ENCODE assay signal across 11 cellular contexts in the genomic region with DNA sequence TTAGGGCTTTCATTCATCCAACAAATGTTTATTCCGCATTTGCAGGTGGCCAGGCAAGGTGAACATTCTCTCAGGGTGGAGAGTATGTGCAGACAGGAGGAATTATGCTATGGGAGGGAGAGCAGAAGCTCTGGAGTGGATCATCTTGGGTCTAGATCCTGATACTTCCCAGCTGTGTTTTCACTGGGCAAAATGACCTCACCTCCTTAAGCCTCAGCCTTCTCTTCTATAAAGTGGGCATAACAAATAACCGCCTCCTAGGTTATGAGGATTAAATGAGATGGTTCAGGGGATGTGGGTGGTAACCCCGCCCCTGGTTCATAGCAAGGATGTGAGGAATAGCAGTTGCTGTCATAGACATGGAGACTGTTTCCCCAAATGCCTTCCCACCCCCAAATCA. TPM values are rescaled to one million over a fixed set of nuclear protein-coding genes. Genes with fewer than 3 reads are reported as not detected.
DNase-seq lines count a peak whose midpoint lies in the region; ATAC-seq and TF ChIP-seq lines count a peak whose summit lies in the region.
"Had no signal": no experiment of that assay in that cellular context is flagged by ENCODE, and none has a peak within 500 bp of the region (broad histone marks: within the 10 kb centered on the region; RNA-seq: fewer than 3 reads in every experiment).

No MANE protein-coding gene starts in this region.

- peaks cover 6 to 34% (median 23%) of the 10 kb centered on the region in 4 donors for H3K4me1 ChIP-seq in liver (ENCODE audit: control insufficient read depth in 4 of 4, insufficient read depth in 4 of 4, low read length in 3 of 4)
- H3K4me1 ChIP-seq in tibial artery: peaks cover 0 to 45% (median 21%) of the 10 kb centered on the region in 4 donors

- intact Hi-C loops in tibial artery (cut with DNase I; ENCODE audit: low total_unique reads): loop anchor here (1.0 kb wide), 1 partner anchor 120 kb away; no protein-coding TSS in a partner anchor

- TF ChIP-seq CTCF in LNCaP clone FGC (IDR thresholded peaks at IDR 0.05; ENCODE audit: control insufficient read depth, extremely low read depth, insufficient read depth) (no peak), liver (IDR thresholded peaks at IDR 0.05; ENCODE audit: low read depth, low read length, missing input control) (no peak), tibial artery (IDR thresholded peaks at IDR 0.05) (no peak)

- H3K4me3 ChIP-seq in LNCaP clone FGC (ENCODE audit: low read depth, low read length) (peak overlapping the region; percentile 53), liver (ENCODE audit: low read depth in 1 of 3, low read length in 3 of 3) (no peak overlapping the region), tibial artery (no peak overlapping the region)

- H3K27ac ChIP-seq in liver (ENCODE audit: low read depth in 1 of 2, low read length in 2 of 2) (peak overlapping the region; percentile 76 to 85), tibial artery (peak overlapping the region; percentile 66 to 84)

- H3K4me1 Mint-ChIP-seq in central memory CD8-positive, alpha-beta T cell: peaks cover 14% of the 10 kb centered on the region

- DNase-seq in LNCaP clone FGC (ENCODE audit: low read depth): no peak
- no peak for DNase-seq in central memory CD8-positive, alpha-beta T cell (ENCODE audit: low spot score in 2 of 2)
- DNase-seq in tibial artery: no peak
- DNase-seq in glomerular visceral epithelial cell (ENCODE audit: extremely low spot score): no peak
- DNase-seq: activated B cell treated with CpG ODN at 0.5 μM for 24 hours; activated gamma-delta T cell treated with Interleukin-2 at 50 U/mL for 16 hours; effector CD8-positive, alpha-beta T cell had no signal

- peak overlapping the region; percentile 34 for H3K4me3 Mint-ChIP-seq in central memory CD8-positive, alpha-beta T cell

- H3K27me3 ChIP-seq in liver (ENCODE audit: control insufficient read depth in 4 of 4, insufficient read depth in 4 of 4, low read length in 3 of 4): peaks cover 0 to 8% (median 3%) of the 10 kb centered on the region in 4 donors
- H3K27me3 ChIP-seq in tibial artery: no peaks in the 10 kb centered on the region

- H3K9me3 ChIP-seq in liver (ENCODE audit: control insufficient read depth in 4 of 4, low read length in 3 of 4): no peaks in the 10 kb centered on the region
- H3K9me3 ChIP-seq in tibial artery: no peaks in the 10 kb centered on the region

- H3K27me3 Mint-ChIP-seq in central memory CD8-positive, alpha-beta T cell: peaks cover 74% of the 10 kb centered on the region

- no peak overlapping the region for H3K9ac ChIP-seq in liver (ENCODE audit: low read depth in 1 of 2, low read length in 2 of 2)

- WGBS in liver: 65% methylated on average over 3 of the region's 3 CpGs

- no peaks in the 10 kb centered on the region for H3K36me3 Mint-ChIP-seq in central memory CD8-positive, alpha-beta T cell (ENCODE audit: insufficient read depth)
- H3K36me3 Mint-ChIP-seq: IgD-negative memory B cell had no signal

- no peak for ATAC-seq in central memory CD8-positive, alpha-beta T cell (replicated peaks; ENCODE audit: extremely low read depth, poor library complexity, severe bottlenecking)
- ATAC-seq in GM21723 (IDR thresholded peaks at IDR 0.05; ENCODE audit: unreplicated experiment) (no peak), GM19023 (IDR thresholded peaks at IDR 0.05; ENCODE audit: unreplicated experiment) (no peak)

- no peak overlapping the region for H3K27ac Mint-ChIP-seq in central memory CD8-positive, alpha-beta T cell (ENCODE audit: low read depth)
- H3K27ac Mint-ChIP-seq: activated B cell treated with CpG ODN at 0.5 μM for 24 hours, IgD-negative memory B cell had no signal

- H3K9me3 Mint-ChIP-seq in central memory CD8-positive, alpha-beta T cell: no peaks in the 10 kb centered on the region
- H3K9me3 Mint-ChIP-seq: activated B cell treated with CpG ODN at 0.5 μM for 24 hours had no signal

- no peak for TF ChIP-seq RAD21 in liver (IDR thresholded peaks at IDR 0.05)

- no peaks in the 10 kb centered on the region for H3K36me3 ChIP-seq in liver (ENCODE audit: control insufficient read depth in 4 of 4, insufficient read depth in 3 of 4, low read depth in 1 of 4, low read length in 3 of 4)
- H3K36me3 ChIP-seq in tibial artery: no peaks in the 10 kb centered on the region

TF ChIP-seq in liver, 16 proteins besides CTCF, POLR2A, EP300 and RAD21:
- TF ChIP-seq, protein P1, sequence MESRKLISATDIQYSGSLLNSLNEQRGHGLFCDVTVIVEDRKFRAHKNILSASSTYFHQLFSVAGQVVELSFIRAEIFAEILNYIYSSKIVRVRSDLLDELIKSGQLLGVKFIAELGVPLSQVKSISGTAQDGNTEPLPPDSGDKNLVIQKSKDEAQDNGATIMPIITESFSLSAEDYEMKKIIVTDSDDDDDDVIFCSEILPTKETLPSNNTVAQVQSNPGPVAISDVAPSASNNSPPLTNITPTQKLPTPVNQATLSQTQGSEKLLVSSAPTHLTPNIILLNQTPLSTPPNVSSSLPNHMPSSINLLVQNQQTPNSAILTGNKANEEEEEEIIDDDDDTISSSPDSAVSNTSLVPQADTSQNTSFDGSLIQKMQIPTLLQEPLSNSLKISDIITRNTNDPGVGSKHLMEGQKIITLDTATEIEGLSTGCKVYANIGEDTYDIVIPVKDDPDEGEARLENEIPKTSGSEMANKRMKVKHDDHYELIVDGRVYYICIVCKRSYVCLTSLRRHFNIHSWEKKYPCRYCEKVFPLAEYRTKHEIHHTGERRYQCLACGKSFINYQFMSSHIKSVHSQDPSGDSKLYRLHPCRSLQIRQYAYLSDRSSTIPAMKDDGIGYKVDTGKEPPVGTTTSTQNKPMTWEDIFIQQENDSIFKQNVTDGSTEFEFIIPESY (IDR thresholded peaks at IDR 0.05): no peak
- TF ChIP-seq EGR1 (IDR thresholded peaks at IDR 0.05; ENCODE audit: low read depth in 2 of 2) (no peak), HNF4G (IDR thresholded peaks at IDR 0.05) (no peak), JUND (IDR thresholded peaks at IDR 0.05) (no peak), FOXA2 (IDR thresholded peaks at IDR 0.05) (no peak), NR2F2 (IDR thresholded peaks at IDR 0.05) (no peak), GABPA (IDR thresholded peaks at IDR 0.05 in 1 of 2, conservative IDR thresholded peaks at IDR 0.05 in 1 of 2) (no peak), FOXA1 (IDR thresholded peaks at IDR 0.05) (no peak)

RNA-seq across cellular contexts. Expression of a gene that starts 1.7 kb away (rescaled TPM):
- 1 to 10 TPM; 1.4 to 2.7 TPM for total RNA-seq in liver
- polyA plus RNA-seq in liver: 1 to 10 TPM; 1.3 to 2.3 TPM
- total RNA-seq: activated B cell treated with CpG ODN at 0.5 μM for 24 hours had no signal
- polyA plus RNA-seq: IgD-negative memory B cell had no signal
